Comparison of ENCODE assay signal across 2 cellular contexts in genomic region chr3:55494976-55495375, GRCh38.
TF ChIP-seq lines count a peak whose summit lies in the region.

No MANE protein-coding gene starts in this region.

TF ChIP-seq in SK-N-SH treated with all-trans-retinoic acid at 6 μM for 48 hours, 23 proteins besides CTCF, POLR2A, EP300 and RAD21 (continued from another document):
- TF ChIP-seq, protein P1, sequence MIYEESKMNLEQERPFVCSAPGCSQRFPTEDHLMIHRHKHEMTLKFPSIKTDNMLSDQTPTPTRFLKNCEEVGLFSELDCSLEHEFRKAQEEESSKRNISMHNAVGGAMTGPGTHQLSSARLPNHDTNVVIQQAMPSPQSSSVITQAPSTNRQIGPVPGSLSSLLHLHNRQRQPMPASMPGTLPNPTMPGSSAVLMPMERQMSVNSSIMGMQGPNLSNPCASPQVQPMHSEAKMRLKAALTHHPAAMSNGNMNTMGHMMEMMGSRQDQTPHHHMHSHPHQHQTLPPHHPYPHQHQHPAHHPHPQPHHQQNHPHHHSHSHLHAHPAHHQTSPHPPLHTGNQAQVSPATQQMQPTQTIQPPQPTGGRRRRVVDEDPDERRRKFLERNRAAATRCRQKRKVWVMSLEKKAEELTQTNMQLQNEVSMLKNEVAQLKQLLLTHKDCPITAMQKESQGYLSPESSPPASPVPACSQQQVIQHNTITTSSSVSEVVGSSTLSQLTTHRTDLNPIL (CRISPR knock-in tag; IDR thresholded peaks at IDR 0.05; ENCODE audit: low read depth) = no peak
- TF ChIP-seq ISL1 (CRISPR knock-in tag; IDR thresholded peaks at IDR 0.05) (peak; percentile 66), ZNF8 (CRISPR knock-in tag; IDR thresholded peaks at IDR 0.05) (no peak), OSR1 (CRISPR knock-in tag; IDR thresholded peaks at IDR 0.05) (no peak)

TF ChIP-seq in SK-N-SH, 30 proteins besides CTCF, POLR2A, EP300 and RAD21 (continued from another document):
- TF ChIP-seq PBX3 (IDR thresholded peaks at IDR 0.05) (no peak), JUND (IDR thresholded peaks at IDR 0.05) (no peak), TEAD4 (IDR thresholded peaks at IDR 0.05; ENCODE audit: borderline replicate concordance, insufficient read depth) (no peak), CHD2 (IDR thresholded peaks at IDR 0.05; ENCODE audit: low read length, partially characterized antibody) (no peak), YY1 (IDR thresholded peaks at IDR 0.05; ENCODE audit: low read depth) (no peak), GABPA (IDR thresholded peaks at IDR 0.05; ENCODE audit: low read depth) (no peak), ELF1 (IDR thresholded peaks at IDR 0.05) (no peak), RFX5 (IDR thresholded peaks at IDR 0.05; ENCODE audit: low read length) (no peak), EZH2phosphoT487 (IDR thresholded peaks at IDR 0.05; ENCODE audit: borderline replicate concordance, low read depth) (no peak), NFIC (IDR thresholded peaks at IDR 0.05; ENCODE audit: borderline replicate concordance) (no peak), USF2 (IDR thresholded peaks at IDR 0.05; ENCODE audit: borderline replicate concordance, low read depth, low read length) (no peak)
- TF ChIP-seq, protein P2, sequence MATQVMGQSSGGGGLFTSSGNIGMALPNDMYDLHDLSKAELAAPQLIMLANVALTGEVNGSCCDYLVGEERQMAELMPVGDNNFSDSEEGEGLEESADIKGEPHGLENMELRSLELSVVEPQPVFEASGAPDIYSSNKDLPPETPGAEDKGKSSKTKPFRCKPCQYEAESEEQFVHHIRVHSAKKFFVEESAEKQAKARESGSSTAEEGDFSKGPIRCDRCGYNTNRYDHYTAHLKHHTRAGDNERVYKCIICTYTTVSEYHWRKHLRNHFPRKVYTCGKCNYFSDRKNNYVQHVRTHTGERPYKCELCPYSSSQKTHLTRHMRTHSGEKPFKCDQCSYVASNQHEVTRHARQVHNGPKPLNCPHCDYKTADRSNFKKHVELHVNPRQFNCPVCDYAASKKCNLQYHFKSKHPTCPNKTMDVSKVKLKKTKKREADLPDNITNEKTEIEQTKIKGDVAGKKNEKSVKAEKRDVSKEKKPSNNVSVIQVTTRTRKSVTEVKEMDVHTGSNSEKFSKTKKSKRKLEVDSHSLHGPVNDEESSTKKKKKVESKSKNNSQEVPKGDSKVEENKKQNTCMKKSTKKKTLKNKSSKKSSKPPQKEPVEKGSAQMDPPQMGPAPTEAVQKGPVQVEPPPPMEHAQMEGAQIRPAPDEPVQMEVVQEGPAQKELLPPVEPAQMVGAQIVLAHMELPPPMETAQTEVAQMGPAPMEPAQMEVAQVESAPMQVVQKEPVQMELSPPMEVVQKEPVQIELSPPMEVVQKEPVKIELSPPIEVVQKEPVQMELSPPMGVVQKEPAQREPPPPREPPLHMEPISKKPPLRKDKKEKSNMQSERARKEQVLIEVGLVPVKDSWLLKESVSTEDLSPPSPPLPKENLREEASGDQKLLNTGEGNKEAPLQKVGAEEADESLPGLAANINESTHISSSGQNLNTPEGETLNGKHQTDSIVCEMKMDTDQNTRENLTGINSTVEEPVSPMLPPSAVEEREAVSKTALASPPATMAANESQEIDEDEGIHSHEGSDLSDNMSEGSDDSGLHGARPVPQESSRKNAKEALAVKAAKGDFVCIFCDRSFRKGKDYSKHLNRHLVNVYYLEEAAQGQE (IDR thresholded peaks at IDR 0.05; ENCODE audit: low read depth, low read length) = no peak
TF ChIP-seq in SK-N-SH: peak in this region for 0.
